ENCODE assay signal across 3 cellular contexts in genomic region chr20:62083312-62083711, GRCh38.
TF ChIP-seq lines count a peak whose summit lies in the region.

No MANE protein-coding gene starts in this region.

TF ChIP-seq in HEK293, 187 proteins besides CTCF, POLR2A, EP300 and RAD21:
- TF ChIP-seq PRDM1 (tag by site-specific recombination; IDR thresholded peaks at IDR 0.05) (0 out of 2 replicates have a peak, but pooled peaks have one; percentile 10), ZNF366 (tag by site-specific recombination; conservative IDR thresholded peaks at IDR 0.05) (peak; percentile 80), MYNN (tag by site-specific recombination; IDR thresholded peaks at IDR 0.05; ENCODE audit: borderline replicate concordance) (no peak)

TF ChIP-seq in GM12878, 131 proteins besides CTCF, POLR2A, EP300 and RAD21:
- TF ChIP-seq, protein P1, sequence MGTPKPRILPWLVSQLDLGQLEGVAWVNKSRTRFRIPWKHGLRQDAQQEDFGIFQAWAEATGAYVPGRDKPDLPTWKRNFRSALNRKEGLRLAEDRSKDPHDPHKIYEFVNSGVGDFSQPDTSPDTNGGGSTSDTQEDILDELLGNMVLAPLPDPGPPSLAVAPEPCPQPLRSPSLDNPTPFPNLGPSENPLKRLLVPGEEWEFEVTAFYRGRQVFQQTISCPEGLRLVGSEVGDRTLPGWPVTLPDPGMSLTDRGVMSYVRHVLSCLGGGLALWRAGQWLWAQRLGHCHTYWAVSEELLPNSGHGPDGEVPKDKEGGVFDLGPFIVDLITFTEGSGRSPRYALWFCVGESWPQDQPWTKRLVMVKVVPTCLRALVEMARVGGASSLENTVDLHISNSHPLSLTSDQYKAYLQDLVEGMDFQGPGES (IDR thresholded peaks at IDR 0.05) = no peak
- no peak for TF ChIP-seq USF2 (IDR thresholded peaks at IDR 0.05; ENCODE audit: borderline replicate concordance, low read depth, low read length)
- no peak for TF ChIP-seq RAD51 (IDR thresholded peaks at IDR 0.05)
- TF ChIP-seq EED (IDR thresholded peaks at IDR 0.05; ENCODE audit: low read depth) = no peak
- no peak for TF ChIP-seq MTA3 (IDR thresholded peaks at IDR 0.05; ENCODE audit: borderline replicate concordance, low read length)
- 0 out of 2 replicates have a peak, but pooled peaks have one; percentile 19 for TF ChIP-seq FOXK2 (IDR thresholded peaks at IDR 0.05)

TF ChIP-seq in HepG2, 621 proteins besides CTCF, POLR2A, EP300 and RAD21 (continues in another document):
- TF ChIP-seq PHF20 (CRISPR knock-in tag; IDR thresholded peaks at IDR 0.05) (no peak), PCBP2 (optimal IDR thresholded peaks at IDR 0.05; ENCODE audit: low read depth, low read length, poor library complexity, severe bottlenecking) (no peak), TSC22D2 (CRISPR knock-in tag; IDR thresholded peaks at IDR 0.05; ENCODE audit: borderline replicate concordance) (no peak), ZNF557 (CRISPR knock-in tag; IDR thresholded peaks at IDR 0.05) (no peak), CEBPZ (IDR thresholded peaks at IDR 0.05; ENCODE audit: low read length) (no peak), ZFY (CRISPR knock-in tag; IDR thresholded peaks at IDR 0.05) (no peak), HNRNPL (IDR thresholded peaks at IDR 0.05; ENCODE audit: low read depth, low read length) (no peak), MEIS2 (CRISPR knock-in tag; IDR thresholded peaks at IDR 0.05) (no peak), EED (CRISPR knock-in tag; IDR thresholded peaks at IDR 0.05) (no peak), SIN3B (IDR thresholded peaks at IDR 0.05; ENCODE audit: low read length) (no peak), ZNF576 (CRISPR knock-in tag; IDR thresholded peaks at IDR 0.05) (no peak), MED8 (CRISPR knock-in tag; IDR thresholded peaks at IDR 0.05; ENCODE audit: insufficient replicate concordance) (no peak), U2AF1 (optimal IDR thresholded peaks at IDR 0.05; ENCODE audit: low read depth, low read length) (no peak), TRIM22 (IDR thresholded peaks at IDR 0.05) (peak; percentile 79; the same call in 1 of the 2 replicates), ZNF644 (CRISPR knock-in tag; IDR thresholded peaks at IDR 0.05; ENCODE audit: low read depth) (no peak), ATF1 (CRISPR knock-in tag; IDR thresholded peaks at IDR 0.05) (no peak), PPARG (CRISPR knock-in tag; conservative IDR thresholded peaks at IDR 0.05) (no peak), ZNF207 (IDR thresholded peaks at IDR 0.05; ENCODE audit: borderline replicate concordance) (no peak), CBX2 (IDR thresholded peaks at IDR 0.05; ENCODE audit: low read depth, low read length) (no peak), CBX2 (CRISPR knock-in tag; IDR thresholded peaks at IDR 0.05; ENCODE audit: low read depth) (no peak), ZSCAN25 (CRISPR knock-in tag; IDR thresholded peaks at IDR 0.05) (peak; percentile 33; the same call in 1 of the 2 replicates), ZBTB2 (CRISPR knock-in tag; IDR thresholded peaks at IDR 0.05; ENCODE audit: low read depth) (no peak), SOX6 (IDR thresholded peaks at IDR 0.05) (peak; percentile 21; the same call in 1 of the 2 replicates), SOX6 (CRISPR knock-in tag; IDR thresholded peaks at IDR 0.05) (no peak), PCBP1 (IDR thresholded peaks at IDR 0.05; ENCODE audit: borderline replicate concordance, low read depth, low read length) (no peak), ZNF747 (CRISPR knock-in tag; IDR thresholded peaks at IDR 0.05; ENCODE audit: borderline replicate concordance) (no peak), FLYWCH1 (CRISPR knock-in tag; IDR thresholded peaks at IDR 0.05) (no peak), ZNF543 (CRISPR knock-in tag; IDR thresholded peaks at IDR 0.05) (no peak), ZNF18 (CRISPR knock-in tag; IDR thresholded peaks at IDR 0.05; ENCODE audit: insufficient replicate concordance) (no peak), NR0B2 (CRISPR knock-in tag; IDR thresholded peaks at IDR 0.05) (no peak), HNF4G (IDR thresholded peaks at IDR 0.05; ENCODE audit: borderline replicate concordance, low read depth, low read length) (no peak), HNF4G (CRISPR knock-in tag; IDR thresholded peaks at IDR 0.05; ENCODE audit: borderline replicate concordance, low read depth) (no peak), ZNF563 (CRISPR knock-in tag; IDR thresholded peaks at IDR 0.05) (no peak), NCOA5 (CRISPR knock-in tag; IDR thresholded peaks at IDR 0.05) (no peak)
- TF ChIP-seq, protein P2, sequence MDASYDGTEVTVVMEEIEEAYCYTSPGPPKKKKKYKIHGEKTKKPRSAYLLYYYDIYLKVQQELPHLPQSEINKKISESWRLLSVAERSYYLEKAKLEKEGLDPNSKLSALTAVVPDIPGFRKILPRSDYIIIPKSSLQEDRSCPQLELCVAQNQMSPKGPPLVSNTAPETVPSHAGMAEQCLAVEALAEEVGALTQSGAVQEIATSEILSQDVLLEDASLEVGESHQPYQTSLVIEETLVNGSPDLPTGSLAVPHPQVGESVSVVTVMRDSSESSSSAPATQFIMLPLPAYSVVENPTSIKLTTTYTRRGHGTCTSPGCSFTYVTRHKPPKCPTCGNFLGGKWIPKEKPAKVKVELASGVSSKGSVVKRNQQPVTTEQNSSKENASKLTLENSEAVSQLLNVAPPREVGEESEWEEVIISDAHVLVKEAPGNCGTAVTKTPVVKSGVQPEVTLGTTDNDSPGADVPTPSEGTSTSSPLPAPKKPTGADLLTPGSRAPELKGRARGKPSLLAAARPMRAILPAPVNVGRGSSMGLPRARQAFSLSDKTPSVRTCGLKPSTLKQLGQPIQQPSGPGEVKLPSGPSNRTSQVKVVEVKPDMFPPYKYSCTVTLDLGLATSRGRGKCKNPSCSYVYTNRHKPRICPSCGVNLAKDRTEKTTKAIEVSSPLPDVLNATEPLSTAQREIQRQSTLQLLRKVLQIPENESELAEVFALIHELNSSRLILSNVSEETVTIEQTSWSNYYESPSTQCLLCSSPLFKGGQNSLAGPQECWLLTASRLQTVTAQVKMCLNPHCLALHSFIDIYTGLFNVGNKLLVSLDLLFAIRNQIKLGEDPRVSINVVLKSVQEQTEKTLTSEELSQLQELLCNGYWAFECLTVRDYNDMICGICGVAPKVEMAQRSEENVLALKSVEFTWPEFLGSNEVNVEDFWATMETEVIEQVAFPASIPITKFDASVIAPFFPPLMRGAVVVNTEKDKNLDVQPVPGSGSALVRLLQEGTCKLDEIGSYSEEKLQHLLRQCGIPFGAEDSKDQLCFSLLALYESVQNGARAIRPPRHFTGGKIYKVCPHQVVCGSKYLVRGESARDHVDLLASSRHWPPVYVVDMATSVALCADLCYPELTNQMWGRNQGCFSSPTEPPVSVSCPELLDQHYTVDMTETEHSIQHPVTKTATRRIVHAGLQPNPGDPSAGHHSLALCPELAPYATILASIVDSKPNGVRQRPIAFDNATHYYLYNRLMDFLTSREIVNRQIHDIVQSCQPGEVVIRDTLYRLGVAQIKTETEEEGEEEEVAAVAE (CRISPR knock-in tag; IDR thresholded peaks at IDR 0.05; ENCODE audit: borderline replicate concordance) = no peak
- TF ChIP-seq, protein P3, sequence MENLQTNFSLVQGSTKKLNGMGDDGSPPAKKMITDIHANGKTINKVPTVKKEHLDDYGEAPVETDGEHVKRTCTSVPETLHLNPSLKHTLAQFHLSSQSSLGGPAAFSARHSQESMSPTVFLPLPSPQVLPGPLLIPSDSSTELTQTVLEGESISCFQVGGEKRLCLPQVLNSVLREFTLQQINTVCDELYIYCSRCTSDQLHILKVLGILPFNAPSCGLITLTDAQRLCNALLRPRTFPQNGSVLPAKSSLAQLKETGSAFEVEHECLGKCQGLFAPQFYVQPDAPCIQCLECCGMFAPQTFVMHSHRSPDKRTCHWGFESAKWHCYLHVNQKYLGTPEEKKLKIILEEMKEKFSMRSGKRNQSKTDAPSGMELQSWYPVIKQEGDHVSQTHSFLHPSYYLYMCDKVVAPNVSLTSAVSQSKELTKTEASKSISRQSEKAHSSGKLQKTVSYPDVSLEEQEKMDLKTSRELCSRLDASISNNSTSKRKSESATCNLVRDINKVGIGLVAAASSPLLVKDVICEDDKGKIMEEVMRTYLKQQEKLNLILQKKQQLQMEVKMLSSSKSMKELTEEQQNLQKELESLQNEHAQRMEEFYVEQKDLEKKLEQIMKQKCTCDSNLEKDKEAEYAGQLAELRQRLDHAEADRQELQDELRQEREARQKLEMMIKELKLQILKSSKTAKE (CRISPR knock-in tag; IDR thresholded peaks at IDR 0.05; ENCODE audit: borderline replicate concordance) = no peak
- TF ChIP-seq, protein P4, sequence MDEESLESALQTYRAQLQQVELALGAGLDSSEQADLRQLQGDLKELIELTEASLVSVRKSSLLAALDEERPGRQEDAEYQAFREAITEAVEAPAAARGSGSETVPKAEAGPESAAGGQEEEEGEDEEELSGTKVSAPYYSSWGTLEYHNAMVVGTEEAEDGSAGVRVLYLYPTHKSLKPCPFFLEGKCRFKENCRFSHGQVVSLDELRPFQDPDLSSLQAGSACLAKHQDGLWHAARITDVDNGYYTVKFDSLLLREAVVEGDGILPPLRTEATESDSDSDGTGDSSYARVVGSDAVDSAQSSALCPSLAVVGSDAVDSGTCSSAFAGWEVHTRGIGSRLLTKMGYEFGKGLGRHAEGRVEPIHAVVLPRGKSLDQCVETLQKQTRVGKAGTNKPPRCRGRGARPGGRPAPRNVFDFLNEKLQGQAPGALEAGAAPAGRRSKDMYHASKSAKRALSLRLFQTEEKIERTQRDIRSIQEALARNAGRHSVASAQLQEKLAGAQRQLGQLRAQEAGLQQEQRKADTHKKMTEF (CRISPR knock-in tag; IDR thresholded peaks at IDR 0.05) = no peak
